1 cellular context compared by ENCODE assay signal in the genomic region with DNA sequence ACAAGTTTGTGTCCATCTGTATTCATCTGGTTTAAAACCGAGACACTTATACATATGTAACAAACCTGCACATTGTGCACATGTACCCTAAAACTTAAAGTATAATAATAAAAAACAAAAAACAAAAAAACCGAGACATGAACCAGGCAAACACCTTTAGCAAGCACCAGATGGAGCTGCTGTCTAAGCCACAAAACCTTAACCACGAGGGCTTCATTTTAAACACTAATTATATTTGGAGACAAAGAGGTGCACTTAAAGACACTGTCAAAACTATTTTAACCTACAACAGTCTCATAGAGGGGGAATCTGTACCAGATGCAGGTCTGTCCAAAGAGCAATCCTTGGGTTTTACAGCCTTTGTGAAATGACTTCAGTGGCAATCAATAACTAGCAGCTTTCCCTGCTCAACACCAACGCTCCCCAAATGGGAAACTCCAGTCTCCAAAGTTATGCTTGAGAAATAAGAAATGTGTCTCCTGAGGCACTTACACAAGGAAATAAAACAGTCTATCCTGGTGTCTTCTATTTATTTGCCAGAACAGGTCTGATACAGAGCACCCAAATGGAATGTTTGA.
TF ChIP-seq lines count a peak whose summit lies in the region.

No MANE protein-coding gene starts in this region.

TF ChIP-seq in HepG2, 621 proteins besides CTCF, POLR2A, EP300 and RAD21 (continued from another document):
- TF ChIP-seq FOXJ3 (CRISPR knock-in tag; IDR thresholded peaks at IDR 0.05; ENCODE audit: borderline replicate concordance) (no peak), ZNF709 (CRISPR knock-in tag; IDR thresholded peaks at IDR 0.05) (no peak), KMT2A (CRISPR knock-in tag; IDR thresholded peaks at IDR 0.05) (no peak), HINFP (CRISPR knock-in tag; IDR thresholded peaks at IDR 0.05; ENCODE audit: low read depth) (no peak), ZFP91 (CRISPR knock-in tag; IDR thresholded peaks at IDR 0.05; ENCODE audit: borderline replicate concordance) (no peak), SYNCRIP (IDR thresholded peaks at IDR 0.05; ENCODE audit: insufficient read depth, low read depth, low read length) (no peak)
